38 cellular contexts compared by ENCODE assay signal in genomic region chr12:120643574-120643973, GRCh38. TPM values are rescaled to one million over a fixed set of nuclear protein-coding genes. Genes with fewer than 3 reads are reported as not detected.
"Had no signal": no experiment of that assay in that cellular context is flagged by ENCODE, and none has a peak within 500 bp of the region (broad histone marks: within the 10 kb centered on the region; RNA-seq: fewer than 3 reads in every experiment).

No MANE protein-coding gene starts in this region.

- H3K4me3 ChIP-seq: MG63 had no signal

- H3K4me2 ChIP-seq: KMS-11 had no signal

- DNase-seq: Karpas-422, Kasumi-1, MG63, MM.1S, MV-4-11, NCI-H1048, NCI-H1092, NCI-H1092 treated with DMSO at 0.1 percent for 48 hours, NCI-H1105, NCI-H1105 treated with DMSO at 0.1 percent for 48 hours, NCI-H1417, NCI-H1417 treated with DMSO at 0.1 percent for 48 hours, NCI-H1436 treated with DMSO at 0.1 percent for 48 hours, NCI-H146, NCI-H1694, NCI-H1694 treated with DMSO at 0.1 percent for 48 hours, NCI-H187, NCI-H187 treated with DMSO at 0.1 percent for 48 hours, NCI-H1930, NCI-H2029, NCI-H2029 treated with DMSO at 0.1 percent for 48 hours, NCI-H2081, NCI-H2081 treated with DMSO at 0.1 percent for 48 hours, NCI-H2107, NCI-H2171, NCI-H2171 treated with DMSO at 0.1 percent for 48 hours, NCI-H2227 treated with DMSO at 0.1 percent for 48 hours, NCI-H226, NCI-H345, NCI-H446, NCI-H446 treated with DMSO at 0.1 percent for 48 hours, NCI-H510A, NCI-H510A treated with DMSO at 0.1 percent for 48 hours had no signal

- H3K27ac ChIP-seq: KMS-11 had no signal

- H3K36me3 ChIP-seq: MG63 had no signal

- H3K9ac ChIP-seq: KMS-11 had no signal

- H3K9me3 ChIP-seq: MG63 had no signal

RNA-seq across cellular contexts. Expression of gene CABP1, which starts 3.1 kb away (rescaled TPM):
- total RNA-seq: LHCN-M2, M059J, MCF 10A, NCI-H460 had no signal
